1 cellular context compared by ENCODE assay signal in the genomic region with DNA sequence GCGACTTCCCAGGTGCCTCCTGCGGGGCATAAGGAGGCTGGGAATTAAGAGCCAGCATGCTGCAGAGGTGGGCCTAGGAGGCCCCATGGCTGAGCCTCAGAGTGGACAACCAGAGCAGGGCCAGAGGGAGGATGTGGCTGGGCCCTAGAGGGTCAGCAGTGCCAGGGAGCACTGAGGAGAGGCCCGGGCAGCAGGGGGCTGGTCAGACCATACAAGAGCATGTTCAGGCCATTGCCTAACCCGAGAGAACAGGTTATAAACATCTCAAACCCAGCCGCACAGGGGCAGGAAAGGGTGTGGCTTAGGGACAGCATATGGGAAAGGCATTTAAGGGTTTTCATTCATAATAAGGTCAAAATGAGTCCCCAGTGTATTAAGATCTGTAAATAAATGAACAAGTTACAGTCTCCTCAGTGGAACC.
TF ChIP-seq lines count a peak whose summit lies in the region.

No MANE protein-coding gene starts in this region.

TF ChIP-seq in K562, 482 proteins besides CTCF, POLR2A, EP300 and RAD21 (continued from another document):
- TF ChIP-seq RFX7 (CRISPR knock-in tag; IDR thresholded peaks at IDR 0.05) (no peak), MYBL2 (IDR thresholded peaks at IDR 0.05; ENCODE audit: low read depth) (no peak), MYBL2 (CRISPR knock-in tag; IDR thresholded peaks at IDR 0.05; ENCODE audit: borderline replicate concordance) (no peak), HDAC1 (IDR thresholded peaks at IDR 0.05) (no peak), NR4A1 (CRISPR knock-in tag; IDR thresholded peaks at IDR 0.05) (no peak), NR4A1 (tag; IDR thresholded peaks at IDR 0.05) (no peak), HLTF (IDR thresholded peaks at IDR 0.05) (no peak)
- TF ChIP-seq, protein P1, sequence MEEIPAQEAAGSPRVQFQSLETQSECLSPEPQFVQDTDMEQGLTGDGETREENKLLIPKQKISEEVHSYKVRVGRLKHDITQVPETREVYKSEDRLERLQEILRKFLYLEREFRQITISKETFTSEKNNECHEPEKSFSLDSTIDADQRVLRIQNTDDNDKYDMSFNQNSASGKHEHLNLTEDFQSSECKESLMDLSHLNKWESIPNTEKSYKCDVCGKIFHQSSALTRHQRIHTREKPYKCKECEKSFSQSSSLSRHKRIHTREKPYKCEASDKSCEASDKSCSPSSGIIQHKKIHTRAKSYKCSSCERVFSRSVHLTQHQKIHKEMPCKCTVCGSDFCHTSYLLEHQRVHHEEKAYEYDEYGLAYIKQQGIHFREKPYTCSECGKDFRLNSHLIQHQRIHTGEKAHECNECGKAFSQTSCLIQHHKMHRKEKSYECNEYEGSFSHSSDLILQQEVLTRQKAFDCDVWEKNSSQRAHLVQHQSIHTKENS (CRISPR knock-in tag; IDR thresholded peaks at IDR 0.05) = no peak
- TF ChIP-seq, protein P2, sequence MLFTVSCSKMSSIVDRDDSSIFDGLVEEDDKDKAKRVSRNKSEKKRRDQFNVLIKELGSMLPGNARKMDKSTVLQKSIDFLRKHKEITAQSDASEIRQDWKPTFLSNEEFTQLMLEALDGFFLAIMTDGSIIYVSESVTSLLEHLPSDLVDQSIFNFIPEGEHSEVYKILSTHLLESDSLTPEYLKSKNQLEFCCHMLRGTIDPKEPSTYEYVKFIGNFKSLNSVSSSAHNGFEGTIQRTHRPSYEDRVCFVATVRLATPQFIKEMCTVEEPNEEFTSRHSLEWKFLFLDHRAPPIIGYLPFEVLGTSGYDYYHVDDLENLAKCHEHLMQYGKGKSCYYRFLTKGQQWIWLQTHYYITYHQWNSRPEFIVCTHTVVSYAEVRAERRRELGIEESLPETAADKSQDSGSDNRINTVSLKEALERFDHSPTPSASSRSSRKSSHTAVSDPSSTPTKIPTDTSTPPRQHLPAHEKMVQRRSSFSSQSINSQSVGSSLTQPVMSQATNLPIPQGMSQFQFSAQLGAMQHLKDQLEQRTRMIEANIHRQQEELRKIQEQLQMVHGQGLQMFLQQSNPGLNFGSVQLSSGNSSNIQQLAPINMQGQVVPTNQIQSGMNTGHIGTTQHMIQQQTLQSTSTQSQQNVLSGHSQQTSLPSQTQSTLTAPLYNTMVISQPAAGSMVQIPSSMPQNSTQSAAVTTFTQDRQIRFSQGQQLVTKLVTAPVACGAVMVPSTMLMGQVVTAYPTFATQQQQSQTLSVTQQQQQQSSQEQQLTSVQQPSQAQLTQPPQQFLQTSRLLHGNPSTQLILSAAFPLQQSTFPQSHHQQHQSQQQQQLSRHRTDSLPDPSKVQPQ (CRISPR knock-in tag; IDR thresholded peaks at IDR 0.05; ENCODE audit: borderline replicate concordance) = no peak
- TF ChIP-seq, protein P3, sequence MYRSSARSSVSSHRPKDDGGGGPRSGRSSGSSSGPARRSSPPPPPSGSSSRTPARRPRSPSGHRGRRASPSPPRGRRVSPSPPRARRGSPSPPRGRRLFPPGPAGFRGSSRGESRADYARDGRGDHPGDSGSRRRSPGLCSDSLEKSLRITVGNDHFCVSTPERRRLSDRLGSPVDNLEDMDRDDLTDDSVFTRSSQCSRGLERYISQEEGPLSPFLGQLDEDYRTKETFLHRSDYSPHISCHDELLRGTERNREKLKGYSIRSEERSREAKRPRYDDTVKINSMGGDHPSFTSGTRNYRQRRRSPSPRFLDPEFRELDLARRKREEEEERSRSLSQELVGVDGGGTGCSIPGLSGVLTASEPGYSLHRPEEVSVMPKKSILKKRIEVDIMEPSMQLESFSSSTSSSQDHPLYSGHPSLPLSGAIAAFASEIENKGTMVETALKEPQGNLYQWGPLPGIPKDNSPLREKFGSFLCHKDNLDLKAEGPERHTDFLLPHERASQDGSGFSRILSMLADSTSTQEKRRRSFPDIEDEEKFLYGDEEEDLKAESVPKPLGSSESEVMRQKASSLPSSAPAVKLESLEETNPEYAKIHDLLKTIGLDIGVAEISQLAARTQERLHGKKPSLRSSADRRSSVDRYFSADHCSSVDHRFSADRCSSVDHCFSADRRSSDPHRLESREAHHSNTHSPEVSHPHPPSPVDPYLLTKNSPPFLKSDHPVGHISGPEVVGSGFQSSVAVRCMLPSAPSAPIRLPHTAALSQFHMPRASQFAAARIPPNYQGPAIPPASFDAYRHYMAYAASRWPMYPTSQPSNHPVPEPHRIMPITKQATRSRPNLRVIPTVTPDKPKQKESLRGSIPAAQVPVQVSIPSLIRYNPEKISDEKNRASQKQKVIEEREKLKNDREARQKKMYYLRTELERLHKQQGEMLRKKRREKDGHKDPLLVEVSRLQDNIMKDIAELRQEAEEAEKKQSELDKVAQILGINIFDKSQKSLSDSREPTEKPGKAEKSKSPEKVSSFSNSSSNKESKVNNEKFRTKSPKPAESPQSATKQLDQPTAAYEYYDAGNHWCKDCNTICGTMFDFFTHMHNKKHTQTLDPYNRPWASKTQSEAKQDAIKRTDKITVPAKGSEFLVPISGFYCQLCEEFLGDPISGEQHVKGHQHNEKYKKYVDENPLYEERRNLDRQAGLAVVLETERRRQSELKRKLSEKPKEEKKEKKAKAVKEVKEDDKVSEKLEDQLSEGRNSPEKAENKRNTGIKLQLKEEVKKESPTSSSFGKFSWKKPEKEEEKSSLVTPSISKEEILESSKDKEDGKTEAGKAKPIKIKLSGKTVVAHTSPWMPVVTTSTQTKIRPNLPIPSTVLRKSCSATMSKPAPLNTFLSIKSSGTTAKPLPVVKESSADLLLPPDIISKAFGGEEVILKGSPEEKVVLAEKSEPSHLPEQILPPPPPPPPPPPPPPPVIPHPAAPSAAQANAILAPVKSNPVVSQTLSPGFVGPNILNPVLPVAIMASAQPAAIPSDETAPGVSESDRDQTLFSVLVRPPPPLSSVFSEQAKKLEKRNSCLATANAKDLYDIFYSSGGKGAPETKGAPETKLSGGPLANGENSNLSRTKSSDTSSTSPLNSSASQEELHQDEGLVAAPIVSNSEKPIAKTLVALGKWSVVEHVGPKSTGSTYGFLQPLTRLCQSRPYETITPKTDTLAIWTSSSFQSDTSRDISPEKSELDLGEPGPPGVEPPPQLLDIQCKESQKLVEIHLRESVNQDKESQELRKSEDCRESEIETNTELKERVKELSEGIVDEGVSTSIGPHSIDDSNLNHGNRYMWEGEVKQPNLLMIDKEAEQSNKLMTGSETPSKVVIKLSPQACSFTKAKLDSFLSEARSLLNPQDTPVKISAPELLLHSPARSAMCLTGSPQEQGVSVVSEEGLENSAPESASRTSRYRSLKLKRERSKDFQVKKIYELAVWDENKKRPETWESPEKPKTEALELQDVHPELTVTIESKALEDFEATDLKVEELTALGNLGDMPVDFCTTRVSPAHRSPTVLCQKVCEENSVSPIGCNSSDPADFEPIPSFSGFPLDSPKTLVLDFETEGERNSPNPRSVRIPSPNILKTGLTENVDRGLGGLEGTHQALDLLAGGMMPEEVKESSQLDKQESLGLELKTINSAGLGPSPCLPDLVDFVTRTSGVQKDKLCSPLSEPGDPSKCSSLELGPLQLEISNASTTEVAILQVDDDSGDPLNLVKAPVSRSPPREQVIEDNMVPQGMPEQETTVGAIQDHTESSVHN (IDR thresholded peaks at IDR 0.05; ENCODE audit: borderline replicate concordance in 1 of 2, low read depth in 1 of 2) = no peak
